22 cellular contexts compared by ENCODE assay signal in the genomic region with DNA sequence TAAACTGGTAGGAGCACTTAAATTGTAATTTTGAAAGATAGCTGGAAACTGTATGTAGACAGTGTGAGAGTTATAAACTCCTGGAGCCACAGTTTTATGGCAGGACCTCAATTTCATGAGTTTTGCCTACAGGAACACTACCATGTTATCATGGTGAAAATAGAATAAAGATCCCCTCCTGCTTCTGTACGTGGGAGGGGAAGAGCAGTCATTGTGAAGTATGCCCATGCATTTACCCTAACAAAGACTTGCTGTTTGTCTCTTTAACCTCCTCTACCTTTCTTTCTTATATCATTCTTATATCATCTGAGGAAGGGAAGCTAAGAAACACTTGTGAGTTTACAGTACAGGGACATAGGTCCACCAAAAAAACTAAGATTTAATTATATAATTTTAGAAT.
DNase-seq lines count a peak whose midpoint lies in the region; ATAC-seq and TF ChIP-seq lines count a peak whose summit lies in the region.
"Had no signal": no experiment of that assay in that cellular context is flagged by ENCODE, and none has a peak within 500 bp of the region (broad histone marks: within the 10 kb centered on the region; RNA-seq: fewer than 3 reads in every experiment).

No MANE protein-coding gene starts in this region.

- no peaks in the 10 kb centered on the region for H3K79me2 ChIP-seq in DND-41 (ENCODE audit: insufficient read depth, low read length)

- H3K4me3 ChIP-seq in DND-41 (ENCODE audit: low read depth in 1 of 2, low read length in 2 of 2) (no peak overlapping the region), HUES64 (ENCODE audit: low read length) (no peak overlapping the region), endodermal cell (ENCODE audit: low read length) (no peak overlapping the region), dorsolateral prefrontal cortex (no peak overlapping the region)
- H3K4me3 ChIP-seq: HAP-1 had no signal

- intact Hi-C loops in dorsolateral prefrontal cortex (cut with DNase I) = no loop called here

- no peaks in the 10 kb centered on the region for H3K9me3 ChIP-seq in DND-41 (ENCODE audit: insufficient read depth, low read length, severe bottlenecking)
- no peaks in the 10 kb centered on the region for H3K9me3 ChIP-seq in HUES64 (ENCODE audit: insufficient read depth, low read depth, low read length)
- H3K9me3 ChIP-seq in endodermal cell (ENCODE audit: control insufficient read depth, low read length) = no peaks in the 10 kb centered on the region
- H3K9me3 ChIP-seq: HAP-1 had no signal

- H3K9ac ChIP-seq in DND-41 (ENCODE audit: low read depth, low read length) (no peak overlapping the region), HUES64 (ENCODE audit: low read depth, low read length) (no peak overlapping the region), endodermal cell (ENCODE audit: extremely low read depth, low read length, poor library complexity, severe bottlenecking) (no peak overlapping the region)

- peak overlapping the region; percentile 68 for H3K27ac Mint-ChIP-seq in endodermal cell
- H3K27ac Mint-ChIP-seq in nephron progenitor cell = peak overlapping the region; percentile 92
- no peak overlapping the region for H3K27ac Mint-ChIP-seq in chondrocyte (ENCODE audit: unreplicated experiment)
- H3K27ac Mint-ChIP-seq: B cell; CD8-positive, alpha-beta memory T cell; HFFc6 had no signal

- no peak for ATAC-seq in DND-41 (ENCODE audit: insufficient read depth, low read depth)
- ATAC-seq: Panc1 had no signal

- no peak overlapping the region for H3K27ac ChIP-seq in DND-41 (ENCODE audit: low read length)
- peak overlapping the region; percentile 80 for H3K27ac ChIP-seq in HUES64 (ENCODE audit: low read depth, low read length)
- H3K27ac ChIP-seq in endodermal cell (ENCODE audit: low read depth, low read length) = no peak overlapping the region
- H3K27ac ChIP-seq in dorsolateral prefrontal cortex = no peak overlapping the region
- H3K27ac ChIP-seq: 22Rv1, C4-2B had no signal

- H3K36me3 Mint-ChIP-seq in endodermal cell (ENCODE audit: low read depth) (no peaks in the 10 kb centered on the region), nephron progenitor cell (ENCODE audit: low read depth) (no peaks in the 10 kb centered on the region), chondrocyte (ENCODE audit: low read depth) (no peaks in the 10 kb centered on the region)
- H3K36me3 Mint-ChIP-seq: CD8-positive, alpha-beta memory T cell had no signal

- H3K27me3 Mint-ChIP-seq in endodermal cell (ENCODE audit: insufficient read depth) (no peaks in the 10 kb centered on the region), nephron progenitor cell (ENCODE audit: low read depth, poor library complexity) (no peaks in the 10 kb centered on the region), chondrocyte (ENCODE audit: low read depth) (no peaks in the 10 kb centered on the region)
- H3K27me3 Mint-ChIP-seq: B cell; CD8-positive, alpha-beta memory T cell had no signal

- H4K20me1 ChIP-seq in DND-41 (ENCODE audit: insufficient read depth, low read length) = no peaks in the 10 kb centered on the region

- no peak overlapping the region for H3K4me2 ChIP-seq in DND-41 (ENCODE audit: insufficient read depth, low read length)

- H3K4me3 Mint-ChIP-seq in endodermal cell (no peak overlapping the region), nephron progenitor cell (no peak overlapping the region), chondrocyte (ENCODE audit: unreplicated experiment) (no peak overlapping the region)
- H3K4me3 Mint-ChIP-seq: B cell; CD8-positive, alpha-beta memory T cell; HFFc6 had no signal

- peak overlapping the region; percentile 39; the same call in 1 of the 2 replicates for H2AFZ ChIP-seq in DND-41 (ENCODE audit: low read depth, low read length)

- no peaks in the 10 kb centered on the region for H3K9me3 Mint-ChIP-seq in endodermal cell
- no peaks in the 10 kb centered on the region for H3K9me3 Mint-ChIP-seq in nephron progenitor cell
- peaks cover 2% of the 10 kb centered on the region for H3K9me3 Mint-ChIP-seq in chondrocyte (ENCODE audit: low read depth)
- H3K9me3 Mint-ChIP-seq: HFFc6 had no signal

- WGBS in HUES64 = no CpG with 5 or more reads among the region's 1 CpG
- WGBS in endodermal cell (ENCODE audit: insufficient coverage in 1 of 2, insufficient read length in 1 of 2), 2 experiments = 13% methylated on average over 1 of the region's 1 CpG; no CpG with 5 or more reads in 1 of the 2 experiments

- no peaks in the 10 kb centered on the region for H3K36me3 ChIP-seq in DND-41 (ENCODE audit: insufficient read depth, low read length)
- H3K36me3 ChIP-seq in HUES64 (ENCODE audit: insufficient read depth, low read length) = no peaks in the 10 kb centered on the region
- no peaks in the 10 kb centered on the region for H3K36me3 ChIP-seq in endodermal cell (ENCODE audit: control insufficient read depth, insufficient read depth, low read length)
- H3K36me3 ChIP-seq: HAP-1 had no signal

- TF ChIP-seq CTCF in DND-41 (IDR thresholded peaks at IDR 0.05; ENCODE audit: borderline replicate concordance, extremely low read depth, low read length, poor library complexity, severe bottlenecking) (no peak), endodermal cell (conservative IDR thresholded peaks at IDR 0.05) (no peak), nephron progenitor cell (IDR thresholded peaks at IDR 0.05) (no peak), chondrocyte (IDR thresholded peaks at IDR 0.05) (no peak), dorsolateral prefrontal cortex (IDR thresholded peaks at IDR 0.05 in 54 of 56, conservative IDR thresholded peaks at IDR 0.05 in 2 of 56; ENCODE audit: low read depth in 1 of 56, partially characterized antibody in 56 of 56) (no peak)

- no peak for DNase-seq in DND-41
- DNase-seq in endodermal cell = no peak
- DNase-seq in nephron progenitor cell = no peak
- DNase-seq in DMS53 treated with DMSO at 0.1 percent for 48 hours (lab: John Stamatoyannopoulos, UW; ENCODE audit: unreplicated experiment) = no peak
- no peak for DNase-seq in chondrocyte (ENCODE audit: low spot score)
- no peak for DNase-seq in dorsolateral prefrontal cortex
- no peak for DNase-seq in UCSD-AML1 (lab: John Stamatoyannopoulos, UW; ENCODE audit: unreplicated experiment)
- DNase-seq: CD8-positive, alpha-beta memory T cell; HFFc6; NCI-H1092; NCI-H1436; NCI-H1930; NCI-H2107; NCI-H446 treated with DMSO at 0.1 percent for 48 hours; NCI-H526 treated with DMSO at 0.1 percent for 48 hours; SHP77 treated with DMSO at 0.1 percent for 48 hours had no signal

- H3K4me1 ChIP-seq in DND-41 (ENCODE audit: insufficient read depth, low read length) = no peaks in the 10 kb centered on the region
- peaks cover 28% of the 10 kb centered on the region for H3K4me1 ChIP-seq in HUES64 (ENCODE audit: insufficient read depth, low read length)
- H3K4me1 ChIP-seq in endodermal cell (ENCODE audit: control insufficient read depth, insufficient read depth, low read length) = no peaks in the 10 kb centered on the region

- H3K27me3 ChIP-seq in DND-41 (ENCODE audit: insufficient read depth, low read length, poor library complexity) = no peaks in the 10 kb centered on the region
- no peaks in the 10 kb centered on the region for H3K27me3 ChIP-seq in HUES64 (ENCODE audit: insufficient read depth, low read length)
- H3K27me3 ChIP-seq in endodermal cell (ENCODE audit: control insufficient read depth, insufficient read depth, low read length, poor library complexity, severe bottlenecking) = no peaks in the 10 kb centered on the region
- no peaks in the 10 kb centered on the region for H3K27me3 ChIP-seq in dorsolateral prefrontal cortex

- H3K4me1 Mint-ChIP-seq in endodermal cell (peaks cover 20% of the 10 kb centered on the region), nephron progenitor cell (peaks cover 33% of the 10 kb centered on the region), chondrocyte (ENCODE audit: low read depth) (no peaks in the 10 kb centered on the region)
- H3K4me1 Mint-ChIP-seq: B cell; CD8-positive, alpha-beta memory T cell had no signal
